8 cellular contexts compared by ENCODE assay signal in genomic region chr2:230824406-230824978, GRCh38. TPM values are rescaled to one million over a fixed set of nuclear protein-coding genes. Genes with fewer than 3 reads are reported as not detected.
DNase-seq lines count a peak whose midpoint lies in the region; ATAC-seq and TF ChIP-seq lines count a peak whose summit lies in the region.

No MANE protein-coding gene starts in this region.

- peaks cover 15% of the 10 kb centered on the region for H3K27me3 ChIP-seq in adrenal gland
- peaks cover 9 to 45% (median 36%) of the 10 kb centered on the region in 7 donors for H3K27me3 ChIP-seq in heart right ventricle
- peaks cover 0 to 30% (median 10%) of the 10 kb centered on the region in 3 donors for H3K27me3 ChIP-seq in psoas muscle (ENCODE audit: insufficient read depth in 3 of 3, low read length in 2 of 3)

- TF ChIP-seq POLR2A in adrenal gland (IDR thresholded peaks at IDR 0.05): no peak

- H3K4me3 ChIP-seq in adrenal gland (peak overlapping the region in 1 of 4 donors; percentile 48), heart right ventricle (peak overlapping the region in 5 of 10 donors; percentile 24 to 36 (median 34)), psoas muscle (peak overlapping the region; percentile 39)

- H3K36me3 ChIP-seq in adrenal gland (replicated peaks in 1 of 2) (peaks cover 0 to under 1% of the 10 kb centered on the region in 2 donors), heart right ventricle (peaks cover 0 to 29% (median 0%) of the 10 kb centered on the region in 9 donors), psoas muscle (ENCODE audit: insufficient read depth in 1 of 2, low read depth in 1 of 2) (peaks cover 0 to 7% of the 10 kb centered on the region in 2 donors)

- DNase-seq in COLO829 (ENCODE audit: low spot score): peak; percentile 54
- DNase-seq in NCI-H128 (lab: John Stamatoyannopoulos, UW; ENCODE audit: unreplicated experiment): peak; percentile 25
- peak; percentile 76 for DNase-seq in SKM-1 treated with dmso at 0.1 percent for 144 hours (lab: John Stamatoyannopoulos, UW; ENCODE audit: unreplicated experiment)
- peak; percentile 53 to 78 (median 59) for DNase-seq in adrenal gland
- DNase-seq in heart right ventricle: peak in 1 of 2 donors; percentile 76
- peak in 1 of 2 donors; percentile 24 for DNase-seq in psoas muscle

- TF ChIP-seq CTCF in adrenal gland (IDR thresholded peaks at IDR 0.05) (peak; percentile 63 to 78 (median 74)), heart right ventricle (IDR thresholded peaks at IDR 0.05) (peak; percentile 62 to 81 (median 77)), psoas muscle (IDR thresholded peaks at IDR 0.05) (peak; percentile 70)

- H3K27ac ChIP-seq in adrenal gland (no peak overlapping the region), heart right ventricle (no peak overlapping the region), psoas muscle (no peak overlapping the region)

- ATAC-seq in GM21619 (IDR thresholded peaks at IDR 0.05; ENCODE audit: unreplicated experiment) (peak; percentile 60), heart right ventricle (peak; percentile 55 to 79 (median 74)), psoas muscle (peak; percentile 66 to 85 (median 72)), HG03039 (IDR thresholded peaks at IDR 0.05; ENCODE audit: unreplicated experiment) (no peak)

- WGBS in adrenal gland, 4 donors: 21 to 23% (median 22%) methylated on average over 14 of the region's 14 CpGs
- WGBS in heart right ventricle, 2 donors: 20 to 22% methylated on average over 14 of the region's 14 CpGs
- 19 to 25% (median 22%) methylated on average over 14 of the region's 14 CpGs for WGBS in psoas muscle, 3 donors

- intact Hi-C loops in adrenal gland (cut with DNase I): loop anchor here (2.0 to 5.0 kb wide), 2 partner anchors 162 to 163 kb away; no protein-coding TSS in a partner anchor
- intact Hi-C loops in heart right ventricle (cut with DNase I): loop anchor here in 9 of 10 donors (1.0 to 10.0 kb wide), 6 partner anchors 162 to 230 kb away; partner anchors contain the start of gene PSMD1 (in 3 of the 9)
- intact Hi-C loops in psoas muscle (cut with DNase I): loop anchor here (1.0 kb wide), 1 partner anchor 163 kb away; no protein-coding TSS in a partner anchor

- H3K4me1 ChIP-seq in adrenal gland (replicated peaks in 1 of 2) (peaks cover 0 to 6% of the 10 kb centered on the region in 2 donors), heart right ventricle (peaks cover 0 to 23% (median 11%) of the 10 kb centered on the region in 9 donors), psoas muscle (no peaks in the 10 kb centered on the region)

- no peaks in the 10 kb centered on the region for H3K9me3 ChIP-seq in adrenal gland (replicated peaks in 1 of 3)
- no peaks in the 10 kb centered on the region for H3K9me3 ChIP-seq in heart right ventricle
- H3K9me3 ChIP-seq in psoas muscle: no peaks in the 10 kb centered on the region

RNA-seq across cellular contexts. Expression of gene ITM2C, which starts 40.2 kb away (rescaled TPM):
- total RNA-seq in adrenal gland (100 to 1,000 TPM in 1 of 8 donors, 10 to 100 TPM in 7; 16.8 to 107 (median 32.7) TPM), heart right ventricle (10 to 100 TPM; 14.3 to 32.7 (median 23.8) TPM), psoas muscle (10 to 100 TPM in 2 of 4 donors, 1 to 10 TPM in 2; 9.0 to 20.3 (median 10.6) TPM)
- polyA plus RNA-seq in adrenal gland (100 to 1,000 TPM in 1 of 3 donors, 10 to 100 TPM in 2; 31.2 to 131 (median 48.9) TPM), heart right ventricle (10 to 100 TPM; 12.1 to 20.4 TPM), psoas muscle (10 to 100 TPM in 2 of 3 donors, 1 to 10 TPM in 1; 9.1 to 12.6 (median 11.5) TPM)
